15 cellular contexts compared by ENCODE assay signal in genomic region chr5:142814122-142814521, GRCh38. TPM values are rescaled to one million over a fixed set of nuclear protein-coding genes. Genes with fewer than 3 reads are reported as not detected.
DNase-seq lines count a peak whose midpoint lies in the region; ATAC-seq, FAIRE-seq and TF ChIP-seq lines count a peak whose summit lies in the region.
"Had no signal": no experiment of that assay in that cellular context is flagged by ENCODE, and none has a peak within 500 bp of the region (broad histone marks: within the 10 kb centered on the region; RNA-seq: fewer than 3 reads in every experiment).

No MANE protein-coding gene starts in this region.

- ATAC-seq in upper lobe of left lung (ENCODE audit: low FRiP score in 2 of 2) (peak in 1 of 2 donors; percentile 53), GM18502 (IDR thresholded peaks at IDR 0.05; ENCODE audit: poor library complexity, unreplicated experiment) (no peak)

- H3K9me3 ChIP-seq in left ventricle myocardium inferior (replicated peaks) (no peaks in the 10 kb centered on the region), prostate gland (no peaks in the 10 kb centered on the region), upper lobe of left lung (no peaks in the 10 kb centered on the region)

- no peaks in the 10 kb centered on the region for H3K36me3 ChIP-seq in left ventricle myocardium inferior
- no peaks in the 10 kb centered on the region for H3K36me3 ChIP-seq in prostate gland
- H3K36me3 ChIP-seq in upper lobe of left lung: no peaks in the 10 kb centered on the region

- POLR2A ChIA-PET in activated CD4-positive, alpha-beta T cell treated with anti-CD3 and anti-CD28 coated beads, Interleukin-2, amount 10 ng/mL, durations not matched to agents 7 days and 5 days (lab: Charles Lee): no interaction called here

- no peak for FAIRE-seq in H54 (lab: Jason Lieb, UNC)

- H3K27ac ChIP-seq in left ventricle myocardium inferior (replicated peaks) (peak overlapping the region; percentile 83), prostate gland (peak overlapping the region; percentile 58 to 62), upper lobe of left lung (peak overlapping the region; percentile 59 to 79 (median 69))

- peak in 3 of 4 donors; percentile 49 to 62 (median 55) for TF ChIP-seq EP300 in upper lobe of left lung (IDR thresholded peaks at IDR 0.05)

- H3K4me3 ChIP-seq in left ventricle myocardium inferior (no peak overlapping the region), prostate gland (no peak overlapping the region), upper lobe of left lung (no peak overlapping the region)

- no peak overlapping the region for H3K4me3 Mint-ChIP-seq in chondrocyte (ENCODE audit: unreplicated experiment)
- H3K4me3 Mint-ChIP-seq in activated CD4-positive, alpha-beta T cell treated with anti-CD3 and anti-CD28 coated beads, Interleukin-2, amount 10 ng/mL, durations not matched to agents 7 days and 5 days: no peak overlapping the region
- H3K4me3 Mint-ChIP-seq: memory B cell; T-helper 1 cell treated with Interleukin-12 subunit alpha and Interleukin-12 subunit beta and Interleukin-4 antibody, amounts not matched to agents 30 μg/mL and 1 μg/mL, for 36 hours had no signal

- H3K27ac Mint-ChIP-seq in chondrocyte (ENCODE audit: unreplicated experiment): peak overlapping the region; percentile 8
- H3K27ac Mint-ChIP-seq in activated CD4-positive, alpha-beta T cell treated with anti-CD3 and anti-CD28 coated beads, Interleukin-2, amount 10 ng/mL, durations not matched to agents 7 days and 5 days: no peak overlapping the region
- H3K27ac Mint-ChIP-seq: memory B cell; T-helper 1 cell treated with Interleukin-12 subunit alpha and Interleukin-12 subunit beta and Interleukin-4 antibody, amounts not matched to agents 30 μg/mL and 1 μg/mL, for 36 hours had no signal

- no peak for TF ChIP-seq CTCF in chondrocyte (IDR thresholded peaks at IDR 0.05)
- TF ChIP-seq CTCF in left ventricle myocardium inferior (IDR thresholded peaks at IDR 0.05; ENCODE audit: borderline replicate concordance): no peak
- no peak for TF ChIP-seq CTCF in prostate gland (IDR thresholded peaks at IDR 0.05)
- no peak for TF ChIP-seq CTCF in upper lobe of left lung (IDR thresholded peaks at IDR 0.05)

- H3K27me3 Mint-ChIP-seq in chondrocyte (ENCODE audit: low read depth): no peaks in the 10 kb centered on the region
- H3K27me3 Mint-ChIP-seq in activated CD4-positive, alpha-beta T cell treated with anti-CD3 and anti-CD28 coated beads, Interleukin-2, amount 10 ng/mL, durations not matched to agents 7 days and 5 days: no peaks in the 10 kb centered on the region

- H3K9me3 Mint-ChIP-seq in chondrocyte (ENCODE audit: low read depth): no peaks in the 10 kb centered on the region
- no peaks in the 10 kb centered on the region for H3K9me3 Mint-ChIP-seq in activated CD4-positive, alpha-beta T cell treated with anti-CD3 and anti-CD28 coated beads, Interleukin-2, amount 10 ng/mL, durations not matched to agents 7 days and 5 days
- H3K9me3 Mint-ChIP-seq: memory B cell; T-helper 1 cell treated with Interleukin-12 subunit alpha and Interleukin-12 subunit beta and Interleukin-4 antibody, amounts not matched to agents 30 μg/mL and 1 μg/mL, for 36 hours had no signal

- WGBS in prostate gland: 42% methylated on average over 3 of the region's 3 CpGs
- 38 to 53% methylated on average over 3 of the region's 3 CpGs for WGBS in upper lobe of left lung, 2 donors

- H3K27me3 ChIP-seq in left ventricle myocardium inferior (ENCODE audit: low read depth): no peaks in the 10 kb centered on the region
- H3K27me3 ChIP-seq in prostate gland (replicated peaks; ENCODE audit: insufficient read depth): no peaks in the 10 kb centered on the region
- no peaks in the 10 kb centered on the region for H3K27me3 ChIP-seq in upper lobe of left lung

- CTCF ChIA-PET in activated CD4-positive, alpha-beta T cell treated with anti-CD3 and anti-CD28 coated beads, Interleukin-2, amount 10 ng/mL, durations not matched to agents 7 days and 5 days (lab: Charles Lee): no interaction called here

- peaks cover 100% of the 10 kb centered on the region for H3K4me1 ChIP-seq in left ventricle myocardium inferior
- H3K4me1 ChIP-seq in prostate gland (replicated peaks): peaks cover 13% of the 10 kb centered on the region
- peaks cover 64 to 93% (median 68%) of the 10 kb centered on the region in 4 donors for H3K4me1 ChIP-seq in upper lobe of left lung

- peaks cover 52% of the 10 kb centered on the region for H3K4me1 Mint-ChIP-seq in chondrocyte (ENCODE audit: low read depth)
- H3K4me1 Mint-ChIP-seq in activated CD4-positive, alpha-beta T cell treated with anti-CD3 and anti-CD28 coated beads, Interleukin-2, amount 10 ng/mL, durations not matched to agents 7 days and 5 days: peaks cover 13% of the 10 kb centered on the region

- peaks cover 1% of the 10 kb centered on the region for H3K36me3 Mint-ChIP-seq in chondrocyte (ENCODE audit: low read depth)
- peaks cover 5% of the 10 kb centered on the region for H3K36me3 Mint-ChIP-seq in activated CD4-positive, alpha-beta T cell treated with anti-CD3 and anti-CD28 coated beads, Interleukin-2, amount 10 ng/mL, durations not matched to agents 7 days and 5 days (ENCODE audit: low read depth)

- intact Hi-C loops in left ventricle myocardium inferior (cut with micrococcal nuclease) (loop anchor here (5.0 kb wide), 1 partner anchor 42 kb away; the partner anchor contains the start of gene ARHGAP26), prostate gland (cut with DNase I) (no loop called here)

- TF ChIP-seq POLR2A in prostate gland (IDR thresholded peaks at IDR 0.05) (no peak), upper lobe of left lung (IDR thresholded peaks at IDR 0.05) (no peak), H54 (IDR thresholded peaks at IDR 0.05; ENCODE audit: low read depth, low read length) (no peak)

- DNase-seq in chondrocyte (ENCODE audit: low spot score) (no peak), left ventricle myocardium inferior (no peak), prostate gland (ENCODE audit: low spot score) (peak; percentile 55), upper lobe of left lung (no peak), H54 (ENCODE audit: insufficient read length, low spot score) (no peak)
- no peak for DNase-seq in activated CD4-positive, alpha-beta T cell treated with anti-CD3 and anti-CD28 coated beads, Interleukin-2, amount 10 ng/mL, durations not matched to agents 7 days and 5 days
- DNase-seq: activated naive CD4-positive, alpha-beta T cell treated with Interleukin-2 at 50 U/mL for 16 hours; effector CD4-positive, alpha-beta T cell; KG1; NCI-H1417; NK-92 treated with Interleukin-12 subunit alpha and Interleukin-12 subunit beta, amount 100 ng/mL, for 24 hours; SHP77 treated with DMSO at 0.1 percent for 48 hours had no signal

RNA-seq across cellular contexts. Expression of gene ARHGAP26, which starts 43.9 kb away (rescaled TPM):
- total RNA-seq in chondrocyte (6.0 to 16.7 TPM (median 16.4 TPM) in 3 replicates), left ventricle myocardium inferior (35.7 TPM), prostate gland (10 to 100 TPM; 11.7 to 39.8 TPM), upper lobe of left lung (10 to 100 TPM; 34.9 to 90.1 (median 38.9) TPM)
- 10 to 100 TPM; 21.0 to 21.5 TPM for total RNA-seq in activated CD4-positive, alpha-beta T cell treated with anti-CD3 and anti-CD28 coated beads, Interleukin-2, amount 10 ng/mL, durations not matched to agents 7 days and 5 days
